9 cellular contexts compared by ENCODE assay signal in genomic region chr6:24668066-24668996, GRCh38. TPM values are rescaled to one million over a fixed set of nuclear protein-coding genes. Genes with fewer than 3 reads are reported as not detected.
A peak's percentile ranks its signal among the peaks of the same experiment; 100 is the strongest.
DNase-seq lines count a peak whose midpoint lies in the region; ATAC-seq and TF ChIP-seq lines count a peak whose summit lies in the region.
"Not testable (repeated sequence)": the region's sequence is repeated elsewhere in the genome, so short reads cannot be mapped to it uniquely, and the experiment has no call there.
"Had no signal": no experiment of that assay in that cellular context is flagged by ENCODE, and none has a peak within 500 bp of the region (broad histone marks: within the 10 kb centered on the region; RNA-seq: fewer than 3 reads in every experiment).

No MANE protein-coding gene starts in this region.

- H3K36me3 ChIP-seq in DND-41 (ENCODE audit: insufficient read depth, low read length) (peaks cover 23% of the 10 kb centered on the region), neutrophil (peaks cover 15% of the 10 kb centered on the region)
- H3K36me3 ChIP-seq in SJCRH30, vagina: not testable (repeated sequence)

- ATAC-seq in DND-41 (ENCODE audit: insufficient read depth, low read depth); activated T-helper 17 cell treated with anti-CD3 and anti-CD28 coated beads, Interleukin-2, amount 50 U/mL, for 72 hours (replicated peaks); effector memory CD8-positive, alpha-beta T cell (replicated peaks): not testable (repeated sequence)

- H3K4me1 Mint-ChIP-seq in activated T-helper 17 cell treated with anti-CD3 and anti-CD28 coated beads, Interleukin-2, amount 50 U/mL, for 72 hours, result peaks cover 29% of the 10 kb centered on the region
- peaks cover 32 to 41% of the 10 kb centered on the region in 2 donors for H3K4me1 Mint-ChIP-seq in effector memory CD8-positive, alpha-beta T cell (ENCODE audit: low read depth in 2 of 2)

- not testable (repeated sequence) for TF ChIP-seq POLR2A in vagina (IDR thresholded peaks at IDR 0.05)

- not testable (repeated sequence) for H3K27me3 ChIP-seq in DND-41 (ENCODE audit: insufficient read depth, low read length, poor library complexity); SJCRH30; neutrophil; vagina

- not testable (repeated sequence) for H4K20me1 ChIP-seq in DND-41 (ENCODE audit: insufficient read depth, low read length)

- intact Hi-C loops in vagina (cut with DNase I), result not testable (repeated sequence)

- H3K4me1 ChIP-seq in DND-41 (ENCODE audit: insufficient read depth, low read length) (peaks cover 35% of the 10 kb centered on the region), neutrophil (ENCODE audit: control insufficient read depth in 1 of 2, insufficient read depth in 1 of 2, low read depth in 1 of 2, low read length in 1 of 2) (peaks cover 32 to 38% of the 10 kb centered on the region in 2 experiments), vagina (peaks cover 37% of the 10 kb centered on the region)
- H3K4me1 ChIP-seq in SJCRH30, result not testable (repeated sequence)

- H3K36me3 Mint-ChIP-seq in activated T-helper 17 cell treated with anti-CD3 and anti-CD28 coated beads, Interleukin-2, amount 50 U/mL, for 72 hours (ENCODE audit: low read depth), result peaks cover 53% of the 10 kb centered on the region
- peaks cover 20% of the 10 kb centered on the region for H3K36me3 Mint-ChIP-seq in effector memory CD8-positive, alpha-beta T cell (ENCODE audit: insufficient read depth)

- H3K4me2 ChIP-seq in DND-41 (ENCODE audit: insufficient read depth, low read length), result peak overlapping the region; percentile 75

- H3K27ac Mint-ChIP-seq in activated T-helper 17 cell treated with anti-CD3 and anti-CD28 coated beads, Interleukin-2, amount 50 U/mL, for 72 hours, result peak overlapping the region; percentile 99
- not testable (repeated sequence) for H3K27ac Mint-ChIP-seq in effector memory CD8-positive, alpha-beta T cell

- H3K9me3 ChIP-seq in DND-41 (ENCODE audit: insufficient read depth, low read length, severe bottlenecking), result peaks cover 29% of the 10 kb centered on the region
- not testable (repeated sequence) for H3K9me3 ChIP-seq in SJCRH30 (replicated peaks); neutrophil; vagina

- H3K27ac ChIP-seq in DND-41 (ENCODE audit: low read length); SJCRH30; vagina: not testable (repeated sequence)
- peak overlapping the region; percentile 95 for H3K27ac ChIP-seq in neutrophil

- peak overlapping the region; percentile 82; the same call in 1 of the 2 replicates for H3K9ac ChIP-seq in DND-41 (ENCODE audit: low read depth, low read length)

- not testable (repeated sequence) for TF ChIP-seq CTCF in DND-41 (IDR thresholded peaks at IDR 0.05; ENCODE audit: borderline replicate concordance, extremely low read depth, low read length, poor library complexity, severe bottlenecking); LNCaP clone FGC (IDR thresholded peaks at IDR 0.05; ENCODE audit: control insufficient read depth, extremely low read depth, insufficient read depth); neutrophil (IDR thresholded peaks at IDR 0.05); vagina (IDR thresholded peaks at IDR 0.05)

- H3K4me3 Mint-ChIP-seq in activated T-helper 17 cell treated with anti-CD3 and anti-CD28 coated beads, Interleukin-2, amount 50 U/mL, for 72 hours, result peak overlapping the region; percentile 94
- peak overlapping the region; percentile 97 to 98 for H3K4me3 Mint-ChIP-seq in effector memory CD8-positive, alpha-beta T cell

- not testable (repeated sequence) for H2AFZ ChIP-seq in DND-41 (ENCODE audit: low read depth, low read length)

- not testable (repeated sequence) for DNase-seq in DND-41; LNCaP clone FGC (ENCODE audit: low read depth); SJCRH30; effector memory CD8-positive, alpha-beta T cell; vagina (ENCODE audit: extremely low spot score in 2 of 2)
- peak; percentile 29 for DNase-seq in kidney tubule cell (ENCODE audit: low spot score)

- H3K27me3 Mint-ChIP-seq in activated T-helper 17 cell treated with anti-CD3 and anti-CD28 coated beads, Interleukin-2, amount 50 U/mL, for 72 hours; effector memory CD8-positive, alpha-beta T cell: not testable (repeated sequence)

- H3K79me2 ChIP-seq in DND-41 (ENCODE audit: insufficient read depth, low read length), result peaks cover 45% of the 10 kb centered on the region

- H3K4me3 ChIP-seq in DND-41 (ENCODE audit: low read depth in 1 of 2, low read length in 2 of 2) (peak overlapping the region in 1 of 2 experiments; percentile 76; a peak in 2 of 4 replicates), LNCaP clone FGC (ENCODE audit: low read depth, low read length) (peak overlapping the region; percentile 94), SJCRH30 (peak overlapping the region; percentile 75), neutrophil (ENCODE audit: low read depth in 1 of 2, low read length in 1 of 2) (peak overlapping the region in 1 of 2 experiments; percentile 98), vagina (peak overlapping the region; percentile 75 to 90)

- not testable (repeated sequence) for H3K9me3 Mint-ChIP-seq in activated T-helper 17 cell treated with anti-CD3 and anti-CD28 coated beads, Interleukin-2, amount 50 U/mL, for 72 hours; effector memory CD8-positive, alpha-beta T cell

RNA-seq across cellular contexts. Expression of gene ACOT13, which starts 1.5 kb away (rescaled TPM):
- total RNA-seq in SJCRH30 (2014; rRNA removed; shearing (Covaris generic)), result 8.6 and 10.1 TPM in 2 replicates
- total RNA-seq in activated T-helper 17 cell treated with anti-CD3 and anti-CD28 coated beads, Interleukin-2, amount 50 U/mL, for 72 hours, result 10 to 100 TPM; 19.2 to 23.5 TPM
- 4.4 TPM for total RNA-seq in vagina

RNA-seq across cellular contexts. Expression of gene TDP2, which starts 1.6 kb away (rescaled TPM):
- total RNA-seq in SJCRH30 (2014; rRNA removed; shearing (Covaris generic)), result 19.9 and 20.2 TPM in 2 replicates
- 10 to 100 TPM; 51.6 to 55.3 TPM for total RNA-seq in activated T-helper 17 cell treated with anti-CD3 and anti-CD28 coated beads, Interleukin-2, amount 50 U/mL, for 72 hours
- total RNA-seq in vagina, result 28.7 TPM

RNA-seq across cellular contexts. Expression of gene KIAA0319, which starts 22.3 kb away (rescaled TPM):
- not detected in 2 replicates for total RNA-seq in SJCRH30 (2014; rRNA removed; shearing (Covaris generic))
- total RNA-seq in activated T-helper 17 cell treated with anti-CD3 and anti-CD28 coated beads, Interleukin-2, amount 50 U/mL, for 72 hours, result under 1 TPM; 0.66 to 0.76 TPM
- total RNA-seq in vagina, result 0.25 TPM
- total RNA-seq: glomerular endothelial cell had no signal

RNA-seq across cellular contexts. Expression of gene C6orf62, which starts 50.6 kb away (rescaled TPM):
- 50.1 and 51.2 TPM in 2 replicates for total RNA-seq in SJCRH30 (2014; rRNA removed; shearing (Covaris generic))
- total RNA-seq in activated T-helper 17 cell treated with anti-CD3 and anti-CD28 coated beads, Interleukin-2, amount 50 U/mL, for 72 hours, result 100 to 1,000 TPM; 106 to 185 TPM
- 45.2 TPM for total RNA-seq in vagina
